In genomic region chr7:80999180-80999579, GRCh38 we compare ENCODE assay signal across 30 cellular contexts.
"Had no signal": no experiment of that assay in that cellular context is flagged by ENCODE, and none has a peak within 500 bp of the region (broad histone marks: within the 10 kb centered on the region; RNA-seq: fewer than 3 reads in every experiment).

No MANE protein-coding gene starts in this region.

- H3K27me3 ChIP-seq: ascending aorta had no signal

- DNase-seq: activated CD4-positive, alpha-beta T cell treated with anti-CD3 and anti-CD28 coated beads for 36 hours; activated CD4-positive, alpha-beta T cell treated with anti-CD3 and anti-CD28 coated beads, Interleukin-2, amount 10 ng/mL, durations not matched to agents 7 days and 5 days; activated CD4-positive, alpha-beta T cell treated with anti-CD3 and anti-CD28 coated beads, Interleukin-2, amount 50 U/mL, for 48 hours; activated CD8-positive, alpha-beta T cell treated with anti-CD3 and anti-CD28 coated beads, Interleukin-2, amount 10 ng/mL, durations not matched to agents 7 days and 5 days; activated gamma-delta T cell; activated naive CD4-positive, alpha-beta T cell treated with Interleukin-2 at 50 U/mL for 16 hours; activated naive CD8-positive, alpha-beta T cell treated with anti-CD3 and anti-CD28 coated beads, Interleukin-2, amount 10 ng/mL, durations not matched to agents 7 days and 5 days; activated T-cell treated with anti-CD3 and anti-CD28 coated beads, Interleukin-2, amount 50 U/mL, for 24 hours; amygdala; caudate nucleus; NCI-H1105; NCI-H1417 treated with DMSO at 0.1 percent for 48 hours; NCI-H187 treated with DMSO at 0.1 percent for 48 hours; NCI-H2081; NCI-H345; NCI-H524 treated with DMSO at 0.1 percent for 48 hours; NCI-H748 treated with DMSO at 0.1 percent for 48 hours; NK-92 treated with Interleukin-12 subunit alpha and Interleukin-12 subunit beta, amount 100 ng/mL, for 24 hours; PC-3; SIG-M5; SW 1271; T-helper 1 cell; T-helper 2 cell; T-helper 9 cell had no signal

- H3K4me3 ChIP-seq: ascending aorta had no signal

- ATAC-seq: activated CD4-positive, alpha-beta T cell treated with anti-CD3 and anti-CD28 coated beads for 36 hours; activated CD4-positive, CD25-positive, alpha-beta regulatory T cell treated with anti-CD3 and anti-CD28 coated beads, Interleukin-2, amount 50 U/mL, for 24 hours; activated CD8-positive, alpha-beta T cell treated with anti-CD3 and anti-CD28 coated beads, Interleukin-2, amount 10 ng/mL, durations not matched to agents 7 days and 5 days; Right ventricle myocardium inferior; SK-N-SH treated with all-trans-retinoic acid at 6 μM for 48 hours; WTC11 had no signal

- H3K9me3 ChIP-seq: ascending aorta had no signal

- H3K36me3 ChIP-seq: ascending aorta had no signal

- H3K27ac ChIP-seq: ascending aorta, RWPE1 had no signal

- H3K4me1 ChIP-seq: ascending aorta had no signal
